In genomic region chr15:47987908-47988532, GRCh38 we compare ENCODE assay signal across 8 cellular contexts.
A peak's percentile ranks its signal among the peaks of the same experiment; 100 is the strongest.
DNase-seq lines count a peak whose midpoint lies in the region; ATAC-seq, FAIRE-seq and TF ChIP-seq lines count a peak whose summit lies in the region.

No MANE protein-coding gene starts in this region.

- no peak for TF ChIP-seq EP300 in A549 (IDR thresholded peaks at IDR 0.05)

- intact Hi-C loops in PC-9 (cut with micrococcal nuclease; ENCODE audit: unreplicated experiment), result loop anchor here (1.0 to 5.0 kb wide), 2 partner anchors 276 to 792 kb away; no protein-coding TSS in a partner anchor

- no peak overlapping the region for H3K4me2 ChIP-seq in A549
- H3K4me2 ChIP-seq in PC-9, result no peak overlapping the region

- H3K27ac ChIP-seq in A549, result no peak overlapping the region
- H3K27ac ChIP-seq in PC-9, result no peak overlapping the region

- CTCF ChIA-PET in A549 (lab: Yijun Ruan, JAX), result interaction anchor here (0.7 to 3.0 kb wide), 16 partner anchors 9 to 1676 kb away, joined by 3 to 23 read pairs (median 4); no protein-coding TSS in a partner anchor
- CTCF ChIA-PET in PC-9 (lab: Charles Lee), result interaction anchor here (2.4 kb wide), 1 partner anchor 792 kb away, joined by 20 read pairs; no protein-coding TSS in a partner anchor

- H3K4me1 ChIP-seq in A549, result no peaks in the 10 kb centered on the region
- no peaks in the 10 kb centered on the region for H3K4me1 ChIP-seq in HAP-1
- H3K4me1 ChIP-seq in PC-9 (replicated peaks; ENCODE audit: insufficient read depth), result no peaks in the 10 kb centered on the region

- H3K79me2 ChIP-seq in PC-9 (ENCODE audit: low read depth), result no peaks in the 10 kb centered on the region

- WGBS in A549 (ENCODE audit: missing lambda C conversion rate), result 26% methylated on average over 3 of the region's 3 CpGs

- no peak overlapping the region for H3K4me3 ChIP-seq in A549
- H3K4me3 ChIP-seq in GM12864 (ENCODE audit: low read depth, low read length), result no peak overlapping the region
- H3K4me3 ChIP-seq in HAP-1, result no peak overlapping the region
- no peak overlapping the region for H3K4me3 ChIP-seq in PC-9

- POLR2A ChIA-PET in A549 (lab: Yijun Ruan, JAX) (no interaction called here), PC-9 (lab: Charles Lee; ENCODE audit: unreplicated experiment) (no interaction called here)

- H3K9me2 ChIP-seq in PC-9 (ENCODE audit: insufficient read depth), result no peaks in the 10 kb centered on the region

- no peaks in the 10 kb centered on the region; the same call in 1 of the 2 replicates for H3K27me3 ChIP-seq in HAP-1 (ENCODE audit: low read depth)
- no peaks in the 10 kb centered on the region for H3K27me3 ChIP-seq in PC-9 (ENCODE audit: insufficient read depth, low read depth)

- peak; percentile 88 to 89 for ATAC-seq in A549

- H3K36me3 ChIP-seq in HAP-1 (replicated peaks) (no peaks in the 10 kb centered on the region), PC-9 (ENCODE audit: low read depth) (no peaks in the 10 kb centered on the region)

- no peak for FAIRE-seq in A549 (lab: Jason Lieb, UNC)

- no peak overlapping the region for H2AFZ ChIP-seq in PC-9

- TF ChIP-seq RAD21 in A549 (conservative IDR thresholded peaks at IDR 0.05 in 1 of 2, IDR thresholded peaks at IDR 0.05 in 1 of 2), result peak; percentile 64 to 74

- in situ Hi-C loops in HAP-1 (cut with MboI; ENCODE audit: low sequenced_read_pairs), result loop anchor here (25.0 kb wide), 1 partner anchor 276 kb away; the partner anchor contains the start of gene SEMA6D

- TF ChIP-seq POLR2A in A549 (IDR thresholded peaks at IDR 0.05; ENCODE audit: low read length), result no peak

- H3K9me3 ChIP-seq in A549 (no peaks in the 10 kb centered on the region), HAP-1 (no peaks in the 10 kb centered on the region), PC-9 (ENCODE audit: insufficient read depth, low read depth) (no peaks in the 10 kb centered on the region)

- H3F3A ChIP-seq in PC-9 (ENCODE audit: insufficient read depth, low read depth), result no peaks in the 10 kb centered on the region

- peak; percentile 52 for TF ChIP-seq CTCF in A549 (IDR thresholded peaks at IDR 0.05)
- TF ChIP-seq CTCF in GM12864 (IDR thresholded peaks at IDR 0.05; ENCODE audit: low read depth, low read length, missing control alignments), result peak; percentile 60
- TF ChIP-seq CTCF in PC-9 (conservative IDR thresholded peaks at IDR 0.05), result peak; percentile 67

- DNase-seq in A549 (ENCODE audit: low read depth in 1 of 2, low spot score in 1 of 2) (peak; percentile 4 to 53), GM12864 (ENCODE audit: low read depth) (peak; percentile 47), HAP-1 (ENCODE audit: low spot score in 2 of 2) (peak; percentile 45 to 70), Kasumi-1 (lab: John Stamatoyannopoulos, UW) (peak; percentile 71 to 83), PC-9 (no peak), dermis microvascular lymphatic vessel endothelial cell (ENCODE audit: low read depth in 2 of 2) (peak; percentile 26 to 73), lung microvascular endothelial cell (ENCODE audit: low read depth in 2 of 2) (peak; percentile 69 to 70), mesenteric fat pad (ENCODE audit: low spot score) (no peak)

- H4K20me1 ChIP-seq in PC-9 (ENCODE audit: insufficient read depth), result no peaks in the 10 kb centered on the region

- BruUV-seq in PC-9 (replicated peaks; lab: Mats Ljungman, UMichigan), result no TSS peak

TF ChIP-seq in A549, 52 proteins besides CTCF, POLR2A, EP300 and RAD21:
- no peak for TF ChIP-seq PBX3 (IDR thresholded peaks at IDR 0.05)
- no peak for TF ChIP-seq GATA3 (IDR thresholded peaks at IDR 0.05; ENCODE audit: borderline replicate concordance)
- TF ChIP-seq CBX8 (IDR thresholded peaks at IDR 0.05), result no peak
- TF ChIP-seq KDM1A (IDR thresholded peaks at IDR 0.05; ENCODE audit: low read depth), result no peak
- TF ChIP-seq PHF8 (IDR thresholded peaks at IDR 0.05; ENCODE audit: borderline replicate concordance, low read depth), result no peak
- TF ChIP-seq HDAC2 (IDR thresholded peaks at IDR 0.05), result no peak
- TF ChIP-seq FOXS1 (CRISPR knock-in tag; IDR thresholded peaks at IDR 0.05), result no peak
- TF ChIP-seq SMC3 (IDR thresholded peaks at IDR 0.05), result peak; percentile 48; the same call in 2 of the 3 replicates

Comparison
In these comparisons a context has a peak if more than half of its experiments do, and no peak if none do; other contexts are left out.
1. DNase-seq: peak in A549 (2 of 2), GM12864 (single experiment), HAP-1 (2 of 2), Kasumi-1 (2 of 2), dermis microvascular lymphatic vessel endothelial cell (2 of 2) and lung microvascular endothelial cell (2 of 2); none in PC-9 (0 of 2) and mesenteric fat pad (single experiment).
2. Peak in every context shown above with its lines, with median percentiles within 50 percentile points of each other: CTCF ChIP-seq.